ENCODE assay signal across 8 cellular contexts in genomic region chr11:61897387-61898246, GRCh38. TPM values are rescaled to one million over a fixed set of nuclear protein-coding genes. Genes with fewer than 3 reads are reported as not detected.
DNase-seq lines count a peak whose midpoint lies in the region; ATAC-seq, FAIRE-seq and TF ChIP-seq lines count a peak whose summit lies in the region.

No MANE protein-coding gene starts in this region.

- no peak overlapping the region for H3K9ac ChIP-seq in keratinocyte (ENCODE audit: control insufficient read depth, extremely low read depth, insufficient read depth, low read length)

- H3K27me3 ChIP-seq in breast epithelium (no peaks in the 10 kb centered on the region), keratinocyte (ENCODE audit: control insufficient read depth, extremely low read depth, insufficient read depth, low read length) (peaks cover 4% of the 10 kb centered on the region)

- no peaks in the 10 kb centered on the region for H3K9me3 ChIP-seq in breast epithelium
- no peaks in the 10 kb centered on the region for H3K9me3 ChIP-seq in keratinocyte (ENCODE audit: control insufficient read depth, low read depth, low read length)

- H2AFZ ChIP-seq in keratinocyte (ENCODE audit: control insufficient read depth, low read length): no peak overlapping the region

- CTCF ChIA-PET in activated B cell treated with CpG ODN at 0.5 μM for 24 hours (lab: Charles Lee): interaction anchor here (0.7 to 16.5 kb wide), 24 partner anchors 11 to 226 kb away, joined by 3 to 298 read pairs (median 6); partner anchors contain the start of genes FEN1, INCENP and TMEM258

- H3K27me3 Mint-ChIP-seq in activated B cell treated with CpG ODN at 0.5 μM for 24 hours: no peaks in the 10 kb centered on the region

- H3K4me3 Mint-ChIP-seq in activated B cell treated with CpG ODN at 0.5 μM for 24 hours: no peak overlapping the region

- POLR2A ChIA-PET in activated B cell treated with CpG ODN at 0.5 μM for 24 hours (lab: Charles Lee): interaction anchor here (0.5 to 3.4 kb wide), 6 partner anchors 17 to 934 kb away, joined by 3 to 22 read pairs (median 4); partner anchors contain the start of genes FTH1 and STX5

- no peaks in the 10 kb centered on the region for H4K20me1 ChIP-seq in keratinocyte (ENCODE audit: control insufficient read depth, extremely low read depth, insufficient read depth, low read length)

- no peak overlapping the region for H3K4me2 ChIP-seq in keratinocyte (ENCODE audit: control insufficient read depth, extremely low read depth, insufficient read depth, low read depth, low read length)

- peak; percentile 47 for ATAC-seq in activated B cell treated with CpG ODN at 0.5 μM for 24 hours (ENCODE audit: low read depth)
- no peak for ATAC-seq in GM21717 (IDR thresholded peaks at IDR 0.05; ENCODE audit: unreplicated experiment)

- no peaks in the 10 kb centered on the region for H3K79me2 ChIP-seq in keratinocyte (ENCODE audit: control insufficient read depth, insufficient read depth, low read length)

- peaks cover 0 to 4% of the 10 kb centered on the region in 2 donors for H3K4me1 ChIP-seq in breast epithelium
- no peaks in the 10 kb centered on the region for H3K4me1 ChIP-seq in keratinocyte (ENCODE audit: control insufficient read depth, extremely low read depth, insufficient read depth, low read length)

- intact Hi-C loops in activated B cell treated with CpG ODN at 0.5 μM for 24 hours (cut with micrococcal nuclease) (loop anchor here (1.0 to 2.0 kb wide), 2 partner anchors 17 to 211 kb away; no protein-coding TSS in a partner anchor), breast epithelium (cut with DNase I; ENCODE audit: low total_unique reads) (loop anchor here (2.0 kb wide), 1 partner anchor 51 kb away; no protein-coding TSS in a partner anchor)

- no peaks in the 10 kb centered on the region for H3K9me1 ChIP-seq in keratinocyte (ENCODE audit: control insufficient read depth, extremely low read depth, insufficient read depth, low read length)

- no peak for TF ChIP-seq POLR2A in breast epithelium (IDR thresholded peaks at IDR 0.05)

- H3K36me3 Mint-ChIP-seq in activated B cell treated with CpG ODN at 0.5 μM for 24 hours (ENCODE audit: low read depth): no peaks in the 10 kb centered on the region

- FAIRE-seq in keratinocyte (lab: Jason Lieb, UNC): no peak

- H3K27ac Mint-ChIP-seq in activated B cell treated with CpG ODN at 0.5 μM for 24 hours: no peak overlapping the region

- peak overlapping the region; percentile 73 to 88 for H3K27ac ChIP-seq in breast epithelium
- no peak overlapping the region for H3K27ac ChIP-seq in keratinocyte (ENCODE audit: control insufficient read depth, insufficient read depth, low read length)

- H3K9me3 Mint-ChIP-seq in activated B cell treated with CpG ODN at 0.5 μM for 24 hours: no peaks in the 10 kb centered on the region

- H3K36me3 ChIP-seq in breast epithelium (no peaks in the 10 kb centered on the region), keratinocyte (ENCODE audit: control insufficient read depth in 2 of 2, extremely low read depth in 1 of 2, insufficient read depth in 2 of 2, low read length in 2 of 2) (no peaks in the 10 kb centered on the region)

- TF ChIP-seq CTCF in activated B cell treated with CpG ODN at 0.5 μM for 24 hours (IDR thresholded peaks at IDR 0.05): no peak
- peak; percentile 78 to 84 (median 83) for TF ChIP-seq CTCF in breast epithelium (IDR thresholded peaks at IDR 0.05)
- TF ChIP-seq CTCF in keratinocyte (optimal IDR thresholded peaks at IDR 0.05 in 1 of 3, IDR thresholded peaks at IDR 0.05 in 1 of 3, conservative IDR thresholded peaks at IDR 0.05 in 1 of 3; ENCODE audit: extremely low read depth in 1 of 3, insufficient read depth in 2 of 3, low read length in 3 of 3): peak; percentile 79 to 93 (median 92)

- H3K4me3 ChIP-seq in breast epithelium: no peak overlapping the region
- no peak overlapping the region for H3K4me3 ChIP-seq in keratinocyte (ENCODE audit: control insufficient read depth in 2 of 3, extremely low read depth in 1 of 3, insufficient read depth in 2 of 3, low read depth in 1 of 3, low read length in 3 of 3)

- dilution Hi-C loops in keratinocyte (cut with MboI; ENCODE audit: extremely low pct_ligation_motif_present, low sequenced_read_pairs): no loop called here

- DNase-seq in NCI-H2171 treated with DMSO at 0.1 percent for 48 hours (lab: John Stamatoyannopoulos, UW) (peak; percentile 42), NCI-H2171 (lab: John Stamatoyannopoulos, UW) (no peak), NCI-H2107 treated with DMSO at 0.1 percent for 48 hours (lab: John Stamatoyannopoulos, UW; ENCODE audit: unreplicated experiment) (peak; percentile 29), activated B cell treated with CpG ODN at 0.5 μM for 24 hours (peak; percentile 67), breast epithelium (ENCODE audit: low spot score in 2 of 2) (peak; percentile 56 to 80), keratinocyte (ENCODE audit: low read depth, low spot score) (no peak)
- DNase-seq in stimulated activated CD4-positive, alpha-beta T cell treated with anti-CD3 and anti-CD28 coated beads, Interleukin-1b, Interleukin-23, amount 100 ng/mL, for 4 hours (ENCODE audit: low read depth in 2 of 2): peak; percentile 69 to 71

- peaks cover 29% of the 10 kb centered on the region for H3K4me1 Mint-ChIP-seq in activated B cell treated with CpG ODN at 0.5 μM for 24 hours

RNA-seq across cellular contexts. Expression of gene FADS3, which starts 6.3 kb away (rescaled TPM):
- 121 and 135 TPM in 2 replicates for total RNA-seq in activated B cell treated with CpG ODN at 0.5 μM for 24 hours
- total RNA-seq in breast epithelium: 100 to 1,000 TPM in 2 of 3 donors, 10 to 100 TPM in 1; 38.8 to 156 (median 112) TPM
- polyA plus RNA-seq in keratinocyte: 33.9 to 112 TPM (median 38.7 TPM) in 3 replicates
- polyA plus RNA-seq in keratinocyte (2011; ENCODE audit: low read depth): 25.1 TPM
- 47.8 and 62.3 TPM in 2 replicates for polyA plus RNA-seq in keratinocyte (2011; cell fraction: cytosol; rRNA removed)
- 365 and 506 TPM in 2 replicates for polyA plus RNA-seq in keratinocyte (2011; cell fraction: nucleus; rRNA removed)
- 35.3 and 36.7 TPM in 2 replicates for polyA plus RNA-seq in keratinocyte (2012; ENCODE audit: low replicate concordance)
- 40.9 to 95.0 TPM (median 77.6 TPM) in 3 replicates for polyA minus RNA-seq in keratinocyte
- 118 TPM for polyA minus RNA-seq in keratinocyte (2011; cell fraction: cytosol; rRNA and poly(A)+ RNA removed)
- polyA minus RNA-seq in keratinocyte (2011; cell fraction: nucleus; rRNA and poly(A)+ RNA removed): 93.7 and 109 TPM in 2 replicates

RNA-seq across cellular contexts. Expression of gene RAB3IL1, which starts 19.7 kb away (rescaled TPM):
- total RNA-seq in activated B cell treated with CpG ODN at 0.5 μM for 24 hours: not detected in 2 replicates
- 10 to 100 TPM; 11.7 to 27.9 (median 22.6) TPM for total RNA-seq in breast epithelium
- 0.31 to 0.66 TPM (median 0.32 TPM) in 3 replicates for polyA plus RNA-seq in keratinocyte
- 0.81 TPM for polyA plus RNA-seq in keratinocyte (2011; ENCODE audit: low read depth)
- 0.35 and 1.0 TPM in 2 replicates for polyA plus RNA-seq in keratinocyte (2011; cell fraction: cytosol; rRNA removed)
- 0.50 and 0.92 TPM in 2 replicates for polyA plus RNA-seq in keratinocyte (2011; cell fraction: nucleus; rRNA removed)
- 0.52 and 0.79 TPM in 2 replicates for polyA plus RNA-seq in keratinocyte (2012; ENCODE audit: low replicate concordance)
- polyA minus RNA-seq in keratinocyte: 0.10 to 0.30 TPM (median 0.13 TPM) in 3 replicates
- 1.2 TPM for polyA minus RNA-seq in keratinocyte (2011; cell fraction: cytosol; rRNA and poly(A)+ RNA removed)
- 0.21 and 0.70 TPM in 2 replicates for polyA minus RNA-seq in keratinocyte (2011; cell fraction: nucleus; rRNA and poly(A)+ RNA removed)

RNA-seq across cellular contexts. Expression of gene BEST1, which starts 52.5 kb away (rescaled TPM):
- total RNA-seq in activated B cell treated with CpG ODN at 0.5 μM for 24 hours (0.16 and 0.44 TPM in 2 replicates), breast epithelium (10 to 100 TPM in 1 of 3 donors, 1 to 10 TPM in 2; 3.7 to 10.1 (median 5.9) TPM)
- 0.02 to 0.28 TPM (median 0.13 TPM) in 3 replicates for polyA plus RNA-seq in keratinocyte
- not detected for polyA plus RNA-seq in keratinocyte (2011; ENCODE audit: low read depth)
- 0.06 and 0.07 TPM in 2 replicates for polyA plus RNA-seq in keratinocyte (2011; cell fraction: cytosol; rRNA removed)
- 0.19 and 0.23 TPM in 2 replicates for polyA plus RNA-seq in keratinocyte (2011; cell fraction: nucleus; rRNA removed)
- polyA plus RNA-seq in keratinocyte (2012; ENCODE audit: low replicate concordance): 0.87 and 2.4 TPM in 2 replicates
- polyA minus RNA-seq in keratinocyte: 0.10 TPM in 1 of 3 replicates, not detected in the others
- not detected for polyA minus RNA-seq in keratinocyte (2011; cell fraction: cytosol; rRNA and poly(A)+ RNA removed)
- polyA minus RNA-seq in keratinocyte (2011; cell fraction: nucleus; rRNA and poly(A)+ RNA removed): 0.23 TPM in 1 of 2 replicates, not detected in the other

Comparison
In these comparisons a context has a peak if more than half of its experiments do, and no peak if none do; other contexts are left out.
1. DNase-seq: peak in NCI-H2171 treated with DMSO at 0.1 percent for 48 hours (single experiment), NCI-H2107 treated with DMSO at 0.1 percent for 48 hours (single experiment), activated B cell treated with CpG ODN at 0.5 μM for 24 hours (single experiment), breast epithelium (2 of 2) and stimulated activated CD4-positive, alpha-beta T cell treated with anti-CD3 and anti-CD28 coated beads, Interleukin-1b, Interleukin-23, amount 100 ng/mL, for 4 hours (2 of 2); none in NCI-H2171 (single experiment) and keratinocyte (single experiment).
2. RNA of gene RAB3IL1, which starts 19.7 kb away (total RNA-seq): 11.7 to 27.9 TPM in breast epithelium; not detected in activated B cell treated with CpG ODN at 0.5 μM for 24 hours; every median in the first group is over 10 times any median in the second.